ENCODE assay signal across 8 cellular contexts in the genomic region with DNA sequence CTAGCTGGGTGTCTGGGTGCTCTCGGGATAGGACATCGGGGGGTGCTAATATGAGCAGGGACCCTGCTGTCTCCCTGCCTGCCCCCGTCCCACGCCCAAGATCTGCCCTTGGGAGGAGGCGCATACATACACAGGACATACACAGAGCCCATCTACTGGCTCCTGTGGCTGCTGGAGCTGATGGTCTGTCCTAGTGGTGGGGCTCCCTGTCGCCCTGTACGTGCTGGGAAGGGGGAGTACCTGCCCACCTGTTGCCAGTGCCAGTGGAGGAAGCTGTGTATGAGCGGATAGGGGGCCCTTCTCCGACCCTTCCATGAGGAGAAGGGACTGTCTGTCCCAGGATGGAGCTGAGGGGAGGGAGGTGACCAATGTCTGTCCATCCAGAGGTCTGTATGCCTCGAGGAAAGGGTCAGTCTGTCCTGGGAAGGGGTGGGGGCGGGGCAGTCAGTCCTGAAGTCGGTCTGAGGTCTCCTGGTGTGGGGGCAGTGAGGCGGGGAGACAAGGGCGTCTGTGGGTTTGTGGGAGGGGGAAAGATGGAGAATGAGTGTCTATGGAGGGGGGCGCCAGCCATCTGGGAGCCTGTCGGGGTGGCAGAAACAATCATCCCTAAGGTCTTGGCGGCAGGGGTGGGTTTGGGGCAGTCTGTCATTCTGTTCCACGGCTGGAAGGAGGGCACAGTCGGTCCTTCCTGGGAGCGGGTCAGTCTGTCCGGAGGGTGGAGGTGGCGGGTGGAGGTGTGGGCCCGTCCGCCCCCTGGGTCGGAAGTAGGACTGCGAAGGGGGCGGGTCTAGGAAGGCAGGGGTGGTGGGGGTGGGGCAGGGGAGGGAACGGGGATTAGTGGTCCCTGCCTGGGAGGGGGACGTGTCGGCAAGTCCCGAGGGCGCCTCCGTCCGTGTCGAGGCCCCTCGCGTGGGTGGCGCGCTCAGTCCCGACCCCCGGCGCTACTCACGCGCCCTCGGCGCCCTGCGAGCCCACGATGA. TPM values are rescaled to one million over a fixed set of nuclear protein-coding genes. Genes with fewer than 3 reads are reported as not detected.
A peak's percentile ranks its signal among the peaks of the same experiment; 100 is the strongest.
DNase-seq lines count a peak whose midpoint lies in the region; ATAC-seq, FAIRE-seq and TF ChIP-seq lines count a peak whose summit lies in the region.

No MANE protein-coding gene starts in this region.

- H2AFZ ChIP-seq in KMS-11 (ENCODE audit: low read depth): peak overlapping the region; percentile 61; the same call in 1 of the 2 replicates
- peak overlapping the region; percentile 54 for H2AFZ ChIP-seq in keratinocyte (ENCODE audit: control insufficient read depth, low read length)

- H3K4me3 ChIP-seq in KMS-11 (IDR thresholded peaks at IDR 0.05; ENCODE audit: insufficient read depth, low read depth, low read length) (no peak overlapping the region), astrocyte of the spinal cord (ENCODE audit: low read depth, low read length) (peak overlapping the region; percentile 72), keratinocyte (ENCODE audit: control insufficient read depth in 2 of 3, extremely low read depth in 1 of 3, insufficient read depth in 2 of 3, low read depth in 1 of 3, low read length in 3 of 3) (peak overlapping the region; percentile 80 to 91 (median 81)), stomach smooth muscle (ENCODE audit: low read length in 2 of 2) (peak overlapping the region; percentile 83 to 91)

- H3K79me2 ChIP-seq in KMS-11 (ENCODE audit: insufficient read depth, low read depth) (peaks cover 18% of the 10 kb centered on the region; the same call in 1 of the 2 replicates), keratinocyte (ENCODE audit: control insufficient read depth, insufficient read depth, low read length) (peaks cover 38% of the 10 kb centered on the region)

- peak overlapping the region; percentile 96 for H3K4me2 ChIP-seq in KMS-11
- peak overlapping the region; percentile 97 for H3K4me2 ChIP-seq in keratinocyte (ENCODE audit: control insufficient read depth, extremely low read depth, insufficient read depth, low read depth, low read length)

- dilution Hi-C loops in keratinocyte (cut with MboI; ENCODE audit: extremely low pct_ligation_motif_present, low sequenced_read_pairs): no loop called here

- H3K9me1 ChIP-seq in keratinocyte (ENCODE audit: control insufficient read depth, extremely low read depth, insufficient read depth, low read length): peaks cover 5% of the 10 kb centered on the region

- H3K4me1 ChIP-seq in KMS-11 (ENCODE audit: low read depth, poor library complexity, severe bottlenecking) (peaks cover 48% of the 10 kb centered on the region), keratinocyte (ENCODE audit: control insufficient read depth, extremely low read depth, insufficient read depth, low read length) (peaks cover 40% of the 10 kb centered on the region), stomach smooth muscle (ENCODE audit: control insufficient read depth, insufficient read depth, low read length) (peaks cover 39% of the 10 kb centered on the region)

- DNase-seq in EH (ENCODE audit: low read depth): peak; percentile 43
- DNase-seq in astrocyte of the spinal cord (ENCODE audit: low read depth, low spot score): no peak
- no peak for DNase-seq in keratinocyte (ENCODE audit: low read depth, low spot score)
- DNase-seq in ureter (ENCODE audit: low spot score): no peak
- DNase-seq in stimulated activated CD4-positive, alpha-beta T cell treated with anti-CD3 and anti-CD28 coated beads, Interleukin-2, amount 100 ng/mL, for 48 hours: no peak

- H3K9ac ChIP-seq in KMS-11 (peak overlapping the region; percentile 46; the same call in 1 of the 2 replicates), keratinocyte (ENCODE audit: control insufficient read depth, extremely low read depth, insufficient read depth, low read length) (peak overlapping the region; percentile 83), stomach smooth muscle (ENCODE audit: low read length in 2 of 2) (peak overlapping the region; percentile 67 to 73)

- H3K9me3 ChIP-seq in keratinocyte (ENCODE audit: control insufficient read depth, low read depth, low read length) (no peaks in the 10 kb centered on the region), stomach smooth muscle (ENCODE audit: control insufficient read depth in 2 of 2, low read length in 2 of 2) (no peaks in the 10 kb centered on the region)

- no peak for FAIRE-seq in keratinocyte (lab: Jason Lieb, UNC)

- H4K20me1 ChIP-seq in KMS-11 (ENCODE audit: insufficient read depth) (no peaks in the 10 kb centered on the region), keratinocyte (ENCODE audit: control insufficient read depth, extremely low read depth, insufficient read depth, low read length) (peaks cover 4% of the 10 kb centered on the region)

- in situ Hi-C loops in astrocyte of the spinal cord (cut with HindIII; ENCODE audit: low sequenced_read_pairs): no loop called here

- H3K27me3 ChIP-seq in KMS-11 (ENCODE audit: insufficient read depth, low read depth): no peaks in the 10 kb centered on the region
- no peaks in the 10 kb centered on the region for H3K27me3 ChIP-seq in keratinocyte (ENCODE audit: control insufficient read depth, extremely low read depth, insufficient read depth, low read length)
- no peaks in the 10 kb centered on the region for H3K27me3 ChIP-seq in stomach smooth muscle (ENCODE audit: control insufficient read depth in 1 of 2, insufficient read depth in 2 of 2, low read length in 2 of 2)

- TF ChIP-seq CTCF in KMS-11 (conservative IDR thresholded peaks at IDR 0.05; ENCODE audit: low read depth, low read length): no peak
- no peak for TF ChIP-seq CTCF in astrocyte of the spinal cord (IDR thresholded peaks at IDR 0.05; ENCODE audit: low read depth, low read length)
- TF ChIP-seq CTCF in keratinocyte (optimal IDR thresholded peaks at IDR 0.05 in 1 of 3, IDR thresholded peaks at IDR 0.05 in 1 of 3, conservative IDR thresholded peaks at IDR 0.05 in 1 of 3; ENCODE audit: extremely low read depth in 1 of 3, insufficient read depth in 2 of 3, low read length in 3 of 3): no peak

- H3K36me3 ChIP-seq in KMS-11 (ENCODE audit: insufficient read depth) (no peaks in the 10 kb centered on the region), keratinocyte (ENCODE audit: control insufficient read depth in 2 of 2, extremely low read depth in 1 of 2, insufficient read depth in 2 of 2, low read length in 2 of 2) (peaks cover 0 to 21% of the 10 kb centered on the region in 2 experiments), stomach smooth muscle (ENCODE audit: control insufficient read depth in 2 of 2, insufficient read depth in 2 of 2, low read length in 2 of 2) (peaks cover 0 to 4% of the 10 kb centered on the region in 2 donors)

- ATAC-seq in GM21515 (IDR thresholded peaks at IDR 0.05; ENCODE audit: unreplicated experiment): peak; percentile 26

- H3K27ac ChIP-seq in KMS-11 (no peak overlapping the region), keratinocyte (ENCODE audit: control insufficient read depth, insufficient read depth, low read length) (peak overlapping the region; percentile 74), stomach smooth muscle (ENCODE audit: low read length) (peak overlapping the region; percentile 53)

RNA-seq across cellular contexts. Expression of a gene that starts 0.7 kb away (rescaled TPM):
- polyA plus RNA-seq in keratinocyte: 15.0 to 27.4 TPM (median 17.8 TPM) in 3 replicates
- 9.0 TPM for polyA plus RNA-seq in keratinocyte (2011; ENCODE audit: low read depth)
- 13.3 and 24.4 TPM in 2 replicates for polyA plus RNA-seq in keratinocyte (2011; cell fraction: cytosol; rRNA removed)
- 35.0 and 48.4 TPM in 2 replicates for polyA plus RNA-seq in keratinocyte (2011; cell fraction: nucleus; rRNA removed)
- polyA plus RNA-seq in keratinocyte (2012; ENCODE audit: low replicate concordance): 16.3 and 26.8 TPM in 2 replicates
- 12.1 to 20.4 TPM (median 17.8 TPM) in 3 replicates for polyA minus RNA-seq in keratinocyte
- polyA minus RNA-seq in keratinocyte (2011; cell fraction: cytosol; rRNA and poly(A)+ RNA removed): 27.6 TPM
- 16.2 and 30.5 TPM in 2 replicates for polyA minus RNA-seq in keratinocyte (2011; cell fraction: nucleus; rRNA and poly(A)+ RNA removed)
- 40.0 TPM for total RNA-seq in ureter

RNA-seq across cellular contexts. Expression of a gene that starts 30.7 kb away (rescaled TPM):
- 17.9 to 63.6 TPM (median 34.2 TPM) in 3 replicates for polyA plus RNA-seq in keratinocyte
- 62.3 TPM for polyA plus RNA-seq in keratinocyte (2011; ENCODE audit: low read depth)
- polyA plus RNA-seq in keratinocyte (2011; cell fraction: cytosol; rRNA removed): 30.3 and 56.2 TPM in 2 replicates
- polyA plus RNA-seq in keratinocyte (2011; cell fraction: nucleus; rRNA removed): 59.8 and 62.1 TPM in 2 replicates
- 35.8 and 77.0 TPM in 2 replicates for polyA plus RNA-seq in keratinocyte (2012; ENCODE audit: low replicate concordance)
- 34.8 to 565 TPM (median 64.1 TPM) in 3 replicates for polyA minus RNA-seq in keratinocyte
- polyA minus RNA-seq in keratinocyte (2011; cell fraction: cytosol; rRNA and poly(A)+ RNA removed): 120 TPM
- 45.7 and 82.6 TPM in 2 replicates for polyA minus RNA-seq in keratinocyte (2011; cell fraction: nucleus; rRNA and poly(A)+ RNA removed)
- total RNA-seq in ureter: 193 TPM

RNA-seq across cellular contexts. Expression of a gene that starts 30.8 kb away (rescaled TPM):
- 1.3 to 2.2 TPM (median 1.6 TPM) in 3 replicates for polyA plus RNA-seq in keratinocyte
- 0.94 TPM for polyA plus RNA-seq in keratinocyte (2011; ENCODE audit: low read depth)
- polyA plus RNA-seq in keratinocyte (2011; cell fraction: cytosol; rRNA removed): 0.94 and 1.6 TPM in 2 replicates
- 1.4 and 1.9 TPM in 2 replicates for polyA plus RNA-seq in keratinocyte (2011; cell fraction: nucleus; rRNA removed)
- polyA plus RNA-seq in keratinocyte (2012; ENCODE audit: low replicate concordance): 0.49 and 1.6 TPM in 2 replicates
- 0.74 to 1.8 TPM (median 0.92 TPM) in 3 replicates for polyA minus RNA-seq in keratinocyte
- polyA minus RNA-seq in keratinocyte (2011; cell fraction: cytosol; rRNA and poly(A)+ RNA removed): 1.2 TPM
- 0.63 and 1.8 TPM in 2 replicates for polyA minus RNA-seq in keratinocyte (2011; cell fraction: nucleus; rRNA and poly(A)+ RNA removed)
- total RNA-seq in ureter: 3.3 TPM

RNA-seq across cellular contexts. Expression of a gene that starts 36.7 kb away (rescaled TPM):
- polyA plus RNA-seq in keratinocyte: 6.7 to 20.0 TPM (median 9.1 TPM) in 3 replicates
- polyA plus RNA-seq in keratinocyte (2011; ENCODE audit: low read depth): 0.81 TPM
- 8.4 and 12.7 TPM in 2 replicates for polyA plus RNA-seq in keratinocyte (2011; cell fraction: cytosol; rRNA removed)
- 20.0 and 22.1 TPM in 2 replicates for polyA plus RNA-seq in keratinocyte (2011; cell fraction: nucleus; rRNA removed)
- polyA plus RNA-seq in keratinocyte (2012; ENCODE audit: low replicate concordance): 7.4 and 13.7 TPM in 2 replicates
- polyA minus RNA-seq in keratinocyte: 8.1 to 12.6 TPM in 2 of 3 replicates, not detected in the other
- 30.7 TPM for polyA minus RNA-seq in keratinocyte (2011; cell fraction: cytosol; rRNA and poly(A)+ RNA removed)
- 5.5 and 6.6 TPM in 2 replicates for polyA minus RNA-seq in keratinocyte (2011; cell fraction: nucleus; rRNA and poly(A)+ RNA removed)
- 17.5 TPM for total RNA-seq in ureter

RNA-seq across cellular contexts. Expression of a gene that starts 59.4 kb away (rescaled TPM):
- not detected in 3 replicates for polyA plus RNA-seq in keratinocyte
- polyA plus RNA-seq in keratinocyte (2011; ENCODE audit: low read depth): not detected
- not detected in 2 replicates for polyA plus RNA-seq in keratinocyte (2011; cell fraction: cytosol; rRNA removed)
- polyA plus RNA-seq in keratinocyte (2011; cell fraction: nucleus; rRNA removed): 0.14 and 0.23 TPM in 2 replicates
- polyA plus RNA-seq in keratinocyte (2012; ENCODE audit: low replicate concordance): 0.08 TPM in 1 of 2 replicates, not detected in the other
- polyA minus RNA-seq in keratinocyte: not detected in 3 replicates
- polyA minus RNA-seq in keratinocyte (2011; cell fraction: cytosol; rRNA and poly(A)+ RNA removed): not detected
- 0.84 TPM in 1 of 2 replicates, not detected in the other for polyA minus RNA-seq in keratinocyte (2011; cell fraction: nucleus; rRNA and poly(A)+ RNA removed)
- total RNA-seq in ureter: 0.36 TPM
